30 cellular contexts compared by ENCODE assay signal in the genomic region with DNA sequence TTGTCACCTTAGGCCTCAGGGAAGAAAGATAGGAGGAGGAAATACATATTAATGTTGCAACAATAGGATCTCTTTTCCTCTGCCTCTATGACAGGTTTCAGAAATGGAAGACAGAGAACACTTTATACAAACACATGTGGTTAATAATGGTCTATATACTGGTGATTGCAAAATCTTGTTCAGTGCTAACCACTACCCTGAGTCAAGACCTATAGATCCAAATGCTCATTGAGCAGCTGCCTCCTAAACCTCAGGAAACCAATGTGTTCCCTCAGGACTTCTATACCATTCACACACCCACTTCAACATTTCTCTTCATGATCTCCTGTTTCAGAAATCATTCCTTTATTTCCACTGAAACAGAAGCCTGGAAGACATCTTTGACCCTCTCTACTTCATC. TPM values are rescaled to one million over a fixed set of nuclear protein-coding genes. Genes with fewer than 3 reads are reported as not detected.
"Had no signal": no experiment of that assay in that cellular context is flagged by ENCODE, and none has a peak within 500 bp of the region (broad histone marks: within the 10 kb centered on the region; RNA-seq: fewer than 3 reads in every experiment).

No MANE protein-coding gene starts in this region.

- FAIRE-seq: astrocyte, kidney had no signal

- H3K36me3 Mint-ChIP-seq: activated naive CD4-positive, alpha-beta T cell treated with anti-CD3 and anti-CD28 coated beads, Interleukin-2, amount 10 ng/mL, durations not matched to agents 7 days and 5 days; activated naive CD8-positive, alpha-beta T cell treated with anti-CD3 and anti-CD28 coated beads, Interleukin-2, amount 10 ng/mL, durations not matched to agents 7 days and 5 days; stimulated activated effector memory CD8-positive, alpha-beta T cell treated with anti-CD3 and anti-CD28 coated beads, Interleukin-12 subunit alpha, Interleukin-12 subunit beta, amount 100 ng/mL, for 72 hours; type B pancreatic cell had no signal

- H3K27ac Mint-ChIP-seq: activated naive CD4-positive, alpha-beta T cell treated with anti-CD3 and anti-CD28 coated beads, Interleukin-2, amount 10 ng/mL, durations not matched to agents 7 days and 5 days; activated naive CD8-positive, alpha-beta T cell treated with anti-CD3 and anti-CD28 coated beads, Interleukin-2, amount 10 ng/mL, durations not matched to agents 7 days and 5 days; activated T-helper 1 cell treated with anti-CD3 and anti-CD28 coated beads, Interleukin-12 subunit alpha, Interleukin-12 subunit beta, Interleukin-2, Interleukin-4 antibody, amounts not matched to agents 30 ng/mL and 10 ng/mL and 1 ng/mL, durations not matched to agents 14 hours and 24 hours and 36 hours; nephron; stimulated activated effector memory CD8-positive, alpha-beta T cell treated with anti-CD3 and anti-CD28 coated beads, Interleukin-12 subunit alpha, Interleukin-12 subunit beta, amount 100 ng/mL, for 72 hours; stimulated activated naive CD8-positive, alpha-beta T cell treated with anti-CD3 and anti-CD28 coated beads, Interleukin-15, Interleukin-2, amounts not matched to agents 100 ng/mL and 50 ng/mL, for 24 hours; type B pancreatic cell had no signal

- H3K36me3 ChIP-seq: brain microvascular endothelial cell, thoracic aorta, uterus had no signal

- H3K4me1 ChIP-seq: uterus had no signal

- H3K27me3 ChIP-seq: brain microvascular endothelial cell, uterus had no signal

- ATAC-seq: left colon; right cardiac atrium; stimulated activated effector memory CD8-positive, alpha-beta T cell treated with anti-CD3 and anti-CD28 coated beads, Interleukin-12 subunit alpha, Interleukin-12 subunit beta, amount 100 ng/mL, for 72 hours had no signal

- DNase-seq: activated CD4-positive, alpha-beta T cell treated with anti-CD3 and anti-CD28 coated beads for 4 hours; activated CD4-positive, alpha-beta T cell treated with anti-CD3 and anti-CD28 coated beads, Interleukin-2, amount 50 U/mL, for 4 hours; activated CD4-positive, CD25-positive, alpha-beta regulatory T cell; activated CD8-positive, alpha-beta memory T cell treated with anti-CD3 and anti-CD28 coated beads for 24 hours; activated gamma-delta T cell; activated naive CD4-positive, alpha-beta T cell treated with anti-CD3 and anti-CD28 coated beads, Interleukin-2, amount 10 ng/mL, durations not matched to agents 7 days and 5 days; activated naive CD8-positive, alpha-beta T cell treated with anti-CD3 and anti-CD28 coated beads, Interleukin-2, amount 10 ng/mL, durations not matched to agents 7 days and 5 days; activated T-cell treated with anti-CD3 and anti-CD28 coated beads, Interleukin-2, amount 50 U/mL, for 1 hour; dorsolateral prefrontal cortex; effector memory CD4-positive, alpha-beta T cell; erythroblast; head of caudate nucleus; hippocampal formation; kidney; left colon; posterior cingulate gyrus; right cardiac atrium; stimulated activated CD4-positive, alpha-beta T cell treated with anti-CD3 and anti-CD28 coated beads, Interleukin-12 subunit alpha, Interleukin-12 subunit beta, amount 100 ng/mL, for 4 hours; stimulated activated CD4-positive, alpha-beta T cell treated with anti-CD3 and anti-CD28 coated beads, Interleukin-4, amount 100 ng/mL, for 24 hours; uterus had no signal

- H3K4me1 Mint-ChIP-seq: activated naive CD4-positive, alpha-beta T cell treated with anti-CD3 and anti-CD28 coated beads, Interleukin-2, amount 10 ng/mL, durations not matched to agents 7 days and 5 days; activated naive CD8-positive, alpha-beta T cell treated with anti-CD3 and anti-CD28 coated beads, Interleukin-2, amount 10 ng/mL, durations not matched to agents 7 days and 5 days; nephron; stimulated activated effector memory CD8-positive, alpha-beta T cell treated with anti-CD3 and anti-CD28 coated beads, Interleukin-12 subunit alpha, Interleukin-12 subunit beta, amount 100 ng/mL, for 72 hours had no signal

- H3K27ac ChIP-seq: brain microvascular endothelial cell, coronary artery, dorsolateral prefrontal cortex, thoracic aorta, uterus had no signal

- H3K4me3 Mint-ChIP-seq: activated naive CD4-positive, alpha-beta T cell treated with anti-CD3 and anti-CD28 coated beads, Interleukin-2, amount 10 ng/mL, durations not matched to agents 7 days and 5 days; activated naive CD8-positive, alpha-beta T cell treated with anti-CD3 and anti-CD28 coated beads, Interleukin-2, amount 10 ng/mL, durations not matched to agents 7 days and 5 days; activated T-helper 1 cell treated with anti-CD3 and anti-CD28 coated beads, Interleukin-12 subunit alpha, Interleukin-12 subunit beta, Interleukin-2, Interleukin-4 antibody, amounts not matched to agents 30 ng/mL and 10 ng/mL and 1 ng/mL, durations not matched to agents 14 hours and 24 hours and 36 hours; nephron; stimulated activated effector memory CD8-positive, alpha-beta T cell treated with anti-CD3 and anti-CD28 coated beads, Interleukin-12 subunit alpha, Interleukin-12 subunit beta, amount 100 ng/mL, for 72 hours; stimulated activated naive CD8-positive, alpha-beta T cell treated with anti-CD3 and anti-CD28 coated beads, Interleukin-15, Interleukin-2, amounts not matched to agents 100 ng/mL and 50 ng/mL, for 24 hours; type B pancreatic cell had no signal

- H3K9me3 Mint-ChIP-seq: activated naive CD4-positive, alpha-beta T cell treated with anti-CD3 and anti-CD28 coated beads, Interleukin-2, amount 10 ng/mL, durations not matched to agents 7 days and 5 days; activated naive CD8-positive, alpha-beta T cell treated with anti-CD3 and anti-CD28 coated beads, Interleukin-2, amount 10 ng/mL, durations not matched to agents 7 days and 5 days; activated T-helper 1 cell treated with anti-CD3 and anti-CD28 coated beads, Interleukin-12 subunit alpha, Interleukin-12 subunit beta, Interleukin-2, Interleukin-4 antibody, amounts not matched to agents 30 ng/mL and 10 ng/mL and 1 ng/mL, durations not matched to agents 14 hours and 24 hours and 36 hours; nephron; stimulated activated effector memory CD8-positive, alpha-beta T cell treated with anti-CD3 and anti-CD28 coated beads, Interleukin-12 subunit alpha, Interleukin-12 subunit beta, amount 100 ng/mL, for 72 hours; stimulated activated naive CD8-positive, alpha-beta T cell treated with anti-CD3 and anti-CD28 coated beads, Interleukin-15, Interleukin-2, amounts not matched to agents 100 ng/mL and 50 ng/mL, for 24 hours; type B pancreatic cell had no signal

- H3K4me3 ChIP-seq: coronary artery, dorsolateral prefrontal cortex, thoracic aorta, uterus had no signal

- H3K9me3 ChIP-seq: thoracic aorta, uterus had no signal

RNA-seq across cellular contexts. Expression of gene VWDE, which starts 32.5 kb away (rescaled TPM):
- total RNA-seq: subcutaneous adipose tissue had no signal
